Comparison of ENCODE assay signal across 8 cellular contexts in the genomic region with DNA sequence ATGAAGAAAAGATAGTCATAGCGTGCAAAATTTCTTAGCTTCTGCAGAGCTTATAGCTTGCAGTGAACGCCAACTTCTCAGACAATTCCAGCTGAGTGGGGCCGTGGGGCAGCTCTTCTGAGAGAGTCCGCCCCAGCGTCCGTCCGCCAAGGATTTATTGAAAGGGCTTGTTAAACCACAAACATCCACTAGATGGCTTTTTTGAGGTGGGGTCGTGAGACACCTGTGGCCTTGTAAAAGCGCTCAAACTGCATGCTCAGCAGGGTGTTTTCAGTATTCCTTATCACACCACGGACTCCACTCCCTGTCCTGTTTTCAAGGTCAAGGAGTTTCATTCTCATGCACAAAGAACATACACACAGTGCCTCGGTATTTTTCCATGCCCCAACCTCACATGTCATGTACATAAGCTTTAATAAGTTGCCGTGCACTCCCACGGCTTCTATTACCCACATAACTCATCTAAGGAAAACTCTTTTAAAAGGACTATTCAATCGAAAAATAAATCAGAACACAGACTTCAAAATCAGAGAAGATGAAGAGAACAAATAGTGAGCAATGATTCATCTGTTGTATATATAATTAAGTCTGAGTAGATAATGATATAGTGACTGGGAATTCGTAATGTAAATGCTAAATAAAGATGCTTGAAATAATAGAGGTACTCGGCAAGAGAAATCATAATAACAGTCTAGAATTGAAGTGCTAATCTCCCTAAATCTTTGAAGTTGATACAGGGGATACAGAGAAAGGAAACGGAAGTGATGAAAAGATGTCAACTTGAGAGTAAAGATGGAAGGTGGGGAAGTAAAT. TPM values are rescaled to one million over a fixed set of nuclear protein-coding genes. Genes with fewer than 3 reads are reported as not detected.
A peak's percentile ranks its signal among the peaks of the same experiment; 100 is the strongest.
DNase-seq lines count a peak whose midpoint lies in the region; ATAC-seq, FAIRE-seq and TF ChIP-seq lines count a peak whose summit lies in the region.
"Had no signal": no experiment of that assay in that cellular context is flagged by ENCODE, and none has a peak within 500 bp of the region (broad histone marks: within the 10 kb centered on the region; RNA-seq: fewer than 3 reads in every experiment).

No MANE protein-coding gene starts in this region.

- H3K4me1 ChIP-seq in endothelial cell of umbilical vein (ENCODE audit: control insufficient read depth, extremely low read depth, insufficient read depth, low read length), result no peaks in the 10 kb centered on the region
- H3K4me1 ChIP-seq in ovary (ENCODE audit: insufficient read depth), result peaks cover 3% of the 10 kb centered on the region

- TF ChIP-seq EP300 in ovary (IDR thresholded peaks at IDR 0.05), result no peak

- no peak for FAIRE-seq in endothelial cell of umbilical vein (lab: Jason Lieb, UNC)

- H4K20me1 ChIP-seq in endothelial cell of umbilical vein (replicated peaks; ENCODE audit: control insufficient read depth, extremely low read depth, insufficient read depth, low read length), result no peaks in the 10 kb centered on the region

- no peaks in the 10 kb centered on the region for H3K9me1 ChIP-seq in endothelial cell of umbilical vein (replicated peaks; ENCODE audit: control insufficient read depth, extremely low read depth, insufficient read depth, low read length)

- POLR2A ChIA-PET in endothelial cell of umbilical vein (lab: Charles Lee), result interaction anchor here (0.5 kb wide), 1 partner anchor 11 kb away, joined by 3 read pairs; no protein-coding TSS in a partner anchor

- H3K79me2 ChIP-seq in endothelial cell of umbilical vein (ENCODE audit: control insufficient read depth, insufficient read depth, low read length), result no peaks in the 10 kb centered on the region

- intact Hi-C loops in endothelial cell of umbilical vein (cut with micrococcal nuclease), result loop anchor here (10.0 kb wide), 1 partner anchor 508 kb away; no protein-coding TSS in a partner anchor
- intact Hi-C loops in ovary (cut with DNase I), result loop anchor here in 1 of 4 donors (10.0 kb wide), 1 partner anchor 522 kb away; no protein-coding TSS in a partner anchor

- H3K4me2 ChIP-seq in endothelial cell of umbilical vein (ENCODE audit: insufficient read depth, low read length), result no peak overlapping the region

- H3K4me3 ChIP-seq in GM12864 (ENCODE audit: low read depth, low read length), result no peak overlapping the region
- no peak overlapping the region for H3K4me3 ChIP-seq in endothelial cell of umbilical vein (replicated peaks in 1 of 3; ENCODE audit: insufficient read depth in 1 of 3, low read depth in 1 of 3, low read length in 3 of 3)
- H3K4me3 ChIP-seq in ovary, result no peak overlapping the region

- CTCF ChIA-PET in endothelial cell of umbilical vein (lab: Charles Lee), result interaction anchor here (0.6 to 1.5 kb wide), 16 partner anchors 13 to 471 kb away, joined by 3 to 15 read pairs (median 4); partner anchors contain the start of gene RERG

- H3K9ac ChIP-seq in endothelial cell of umbilical vein (replicated peaks; ENCODE audit: extremely low read depth, insufficient read depth, low read length), result no peak overlapping the region

- H3K36me3 ChIP-seq in endothelial cell of umbilical vein (ENCODE audit: control insufficient read depth in 2 of 2, extremely low read depth in 1 of 2, insufficient read depth in 2 of 2, low read length in 2 of 2) (no peaks in the 10 kb centered on the region), ovary (no peaks in the 10 kb centered on the region)

- TF ChIP-seq CTCF in GM12864 (IDR thresholded peaks at IDR 0.05; ENCODE audit: low read depth, low read length, missing control alignments) (peak; percentile 5), endothelial cell of umbilical vein (IDR thresholded peaks at IDR 0.05; ENCODE audit: extremely low read depth in 1 of 2, insufficient read depth in 1 of 2, low read depth in 1 of 2, low read length in 2 of 2) (peak; percentile 39 to 40), ovary (IDR thresholded peaks at IDR 0.05) (no peak)

- dilution Hi-C loops in endothelial cell of umbilical vein (cut with MboI; ENCODE audit: extremely low pct_ligation_motif_present, low sequenced_read_pairs), result no loop called here

- peaks cover 0 to 2% of the 10 kb centered on the region in 2 experiments for H3K27me3 ChIP-seq in endothelial cell of umbilical vein (ENCODE audit: control insufficient read depth in 2 of 2, insufficient read depth in 2 of 2, low read length in 2 of 2)
- no peaks in the 10 kb centered on the region for H3K27me3 ChIP-seq in ovary

- BruUV-seq in endothelial cell of umbilical vein (replicated peaks; lab: Mats Ljungman, UMichigan), result no TSS peak

- TF ChIP-seq POLR2A in endothelial cell of umbilical vein (IDR thresholded peaks at IDR 0.05; ENCODE audit: low read depth, low read length) (no peak), ovary (IDR thresholded peaks at IDR 0.05) (no peak)

- ATAC-seq in GM18861 (IDR thresholded peaks at IDR 0.05; ENCODE audit: unreplicated experiment), result no peak
- no peak for ATAC-seq in HG03442 (IDR thresholded peaks at IDR 0.05; ENCODE audit: unreplicated experiment)

- H3K9me3 ChIP-seq in endothelial cell of umbilical vein (replicated peaks; ENCODE audit: control insufficient read depth, insufficient read depth, low read length) (no peaks in the 10 kb centered on the region), ovary (no peaks in the 10 kb centered on the region)

- WGBS in ovary, 3 donors, result 12 to 28% (median 14%) methylated on average over 17 of the region's 17 CpGs

- no peak overlapping the region for H3K27ac ChIP-seq in endothelial cell of umbilical vein (ENCODE audit: insufficient read depth, low read depth, low read length)
- H3K27ac ChIP-seq in ovary, result no peak overlapping the region

- H2AFZ ChIP-seq in endothelial cell of umbilical vein (ENCODE audit: low read depth, low read length), result no peak overlapping the region

- DNase-seq in GM12864 (ENCODE audit: low read depth) (no peak), NCI-H1417 treated with DMSO at 0.1 percent for 48 hours (lab: John Stamatoyannopoulos, UW) (peak; percentile 52), endothelial cell of umbilical vein (ENCODE audit: low read depth, low spot score) (no peak), ovary (peak in 3 of 5 donors; percentile 23 to 49 (median 28)), NCI-H2081 treated with DMSO at 0.1 percent for 48 hours (lab: John Stamatoyannopoulos, UW) (no peak)
- DNase-seq: MV-4-11 had no signal

TF ChIP-seq in endothelial cell of umbilical vein, 7 proteins besides CTCF, POLR2A, EP300 and RAD21:
- no peak for TF ChIP-seq FOS (IDR thresholded peaks at IDR 0.05; ENCODE audit: borderline replicate concordance, insufficient read depth, low read length)
- TF ChIP-seq MAX (IDR thresholded peaks at IDR 0.05; ENCODE audit: insufficient read depth, insufficient read length), result no peak
- TF ChIP-seq EZH2 (IDR thresholded peaks at IDR 0.05; ENCODE audit: borderline replicate concordance, low read depth, low read length, severe bottlenecking), result no peak
- TF ChIP-seq MYC (IDR thresholded peaks at IDR 0.05; ENCODE audit: low read depth, low read length), result no peak
- no peak for TF ChIP-seq GATA2 (IDR thresholded peaks at IDR 0.05; ENCODE audit: insufficient read depth, insufficient read length, low read depth, low read length)
- no peak for TF ChIP-seq JUN (IDR thresholded peaks at IDR 0.05; ENCODE audit: borderline replicate concordance, insufficient read depth, insufficient read length, low read depth)
- TF ChIP-seq POLR2AphosphoS5 (IDR thresholded peaks at IDR 0.05; ENCODE audit: insufficient read depth, low read depth, low read length), result no peak

RNA-seq across cellular contexts. Expression of gene WBP11, which starts 46.7 kb away (rescaled TPM):
- total RNA-seq in endothelial cell of umbilical vein (70.5 and 77.1 TPM in 2 replicates), ovary (10 to 100 TPM; 12.9 to 68.2 (median 50.5) TPM)
- polyA plus RNA-seq in endothelial cell of umbilical vein (10.6 and 11.4 TPM in 2 replicates), ovary (10 to 100 TPM; 21.1 to 84.1 TPM)
- polyA plus RNA-seq in endothelial cell of umbilical vein (2011; cell fraction: cytosol; rRNA removed), result 16.2 and 18.0 TPM in 2 replicates
- 15.8 and 20.5 TPM in 2 replicates for polyA plus RNA-seq in endothelial cell of umbilical vein (2011; cell fraction: nucleus; rRNA removed)
- 37.7 and 52.5 TPM in 2 replicates for polyA plus RNA-seq in endothelial cell of umbilical vein (2012)
- 12.4 and 15.2 TPM in 2 replicates for polyA minus RNA-seq in endothelial cell of umbilical vein
- 13.0 TPM for polyA minus RNA-seq in endothelial cell of umbilical vein (2011; cell fraction: cytosol; rRNA and poly(A)+ RNA removed)
- 15.1 and 27.6 TPM in 2 replicates for polyA minus RNA-seq in endothelial cell of umbilical vein (2011; cell fraction: nucleus; rRNA and poly(A)+ RNA removed)

RNA-seq across cellular contexts. Expression of gene C12orf60, which starts 46.9 kb away (rescaled TPM):
- total RNA-seq in endothelial cell of umbilical vein (1.1 and 1.3 TPM in 2 replicates), ovary (1 to 10 TPM in 3 of 7 donors, under 1 TPM in 4; 0.60 to 1.2 (median 0.82) TPM)
- polyA plus RNA-seq in endothelial cell of umbilical vein (0.52 and 0.57 TPM in 2 replicates), ovary (1 to 10 TPM in 1 of 2 donors, under 1 TPM in 1; 0.50 to 1.9 TPM)
- polyA plus RNA-seq in endothelial cell of umbilical vein (2011; cell fraction: cytosol; rRNA removed), result 0.87 and 1.1 TPM in 2 replicates
- 0.81 and 1.2 TPM in 2 replicates for polyA plus RNA-seq in endothelial cell of umbilical vein (2011; cell fraction: nucleus; rRNA removed)
- polyA plus RNA-seq in endothelial cell of umbilical vein (2012), result 2.5 and 2.8 TPM in 2 replicates
- 0.19 and 3.8 TPM in 2 replicates for polyA minus RNA-seq in endothelial cell of umbilical vein
- not detected for polyA minus RNA-seq in endothelial cell of umbilical vein (2011; cell fraction: cytosol; rRNA and poly(A)+ RNA removed)
- 0.67 and 1.3 TPM in 2 replicates for polyA minus RNA-seq in endothelial cell of umbilical vein (2011; cell fraction: nucleus; rRNA and poly(A)+ RNA removed)

RNA-seq across cellular contexts. Expression of gene SMCO3, which starts 57.4 kb away (rescaled TPM):
- total RNA-seq in endothelial cell of umbilical vein, result 0.25 and 0.35 TPM in 2 replicates
- polyA plus RNA-seq in endothelial cell of umbilical vein, result 0.33 and 0.37 TPM in 2 replicates
- 0.25 and 0.28 TPM in 2 replicates for polyA plus RNA-seq in endothelial cell of umbilical vein (2011; cell fraction: cytosol; rRNA removed)
- 1.8 and 2.2 TPM in 2 replicates for polyA plus RNA-seq in endothelial cell of umbilical vein (2011; cell fraction: nucleus; rRNA removed)
- 0.29 and 0.74 TPM in 2 replicates for polyA plus RNA-seq in endothelial cell of umbilical vein (2012)
- polyA minus RNA-seq in endothelial cell of umbilical vein, result 1.00 and 1.9 TPM in 2 replicates
- not detected for polyA minus RNA-seq in endothelial cell of umbilical vein (2011; cell fraction: cytosol; rRNA and poly(A)+ RNA removed)
- 1.5 and 1.8 TPM in 2 replicates for polyA minus RNA-seq in endothelial cell of umbilical vein (2011; cell fraction: nucleus; rRNA and poly(A)+ RNA removed)
- under 1 TPM in 1 of 7 donors, not detected in 6; 0.15 TPM for total RNA-seq in ovary
- under 1 TPM; 0.04 to 0.30 TPM for polyA plus RNA-seq in ovary

Comparison
In these comparisons a context has a peak if more than half of its experiments do, and no peak if none do; other contexts are left out.
1. DNase-seq: peak in NCI-H1417 treated with DMSO at 0.1 percent for 48 hours (single experiment) and ovary (3 of 5); none in GM12864 (single experiment), endothelial cell of umbilical vein (single experiment) and NCI-H2081 treated with DMSO at 0.1 percent for 48 hours (single experiment).
2. CTCF ChIP-seq: peak in GM12864 (single experiment) and endothelial cell of umbilical vein (2 of 2); none in ovary (0 of 3).